In the genomic region with DNA sequence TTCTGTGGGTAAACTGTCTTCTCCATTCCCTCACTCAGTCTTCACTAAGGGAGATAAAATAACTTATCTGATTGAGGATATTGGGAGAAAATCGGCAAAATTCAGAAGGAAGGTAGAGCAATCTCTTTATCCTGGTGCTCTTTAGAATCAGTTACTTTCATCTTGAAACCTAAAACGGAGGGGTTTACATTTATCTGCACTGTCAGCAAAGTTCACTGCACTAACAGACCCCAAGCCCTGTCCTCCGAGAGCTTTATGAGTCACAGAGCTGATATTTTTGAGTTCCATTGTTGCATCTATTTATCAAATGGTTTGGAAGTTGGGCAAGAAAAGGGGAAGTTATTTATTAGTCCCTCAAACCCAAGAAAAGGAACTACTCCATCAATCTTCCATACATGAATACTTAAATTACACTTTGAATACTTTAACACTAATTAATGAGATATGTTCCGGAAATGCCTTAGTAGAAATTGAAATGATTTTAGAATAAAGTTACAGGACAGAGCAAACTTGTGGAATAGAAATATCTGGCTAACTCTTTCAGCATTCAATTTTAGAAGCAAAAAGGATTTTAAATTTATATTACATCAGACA, we compare ENCODE assay signal across 1 cellular context.
TF ChIP-seq lines count a peak whose summit lies in the region.

No MANE protein-coding gene starts in this region.

TF ChIP-seq in GM23338, 12 proteins besides CTCF, POLR2A, EP300 and RAD21 (continued from another document):
- TF ChIP-seq, protein P1, sequence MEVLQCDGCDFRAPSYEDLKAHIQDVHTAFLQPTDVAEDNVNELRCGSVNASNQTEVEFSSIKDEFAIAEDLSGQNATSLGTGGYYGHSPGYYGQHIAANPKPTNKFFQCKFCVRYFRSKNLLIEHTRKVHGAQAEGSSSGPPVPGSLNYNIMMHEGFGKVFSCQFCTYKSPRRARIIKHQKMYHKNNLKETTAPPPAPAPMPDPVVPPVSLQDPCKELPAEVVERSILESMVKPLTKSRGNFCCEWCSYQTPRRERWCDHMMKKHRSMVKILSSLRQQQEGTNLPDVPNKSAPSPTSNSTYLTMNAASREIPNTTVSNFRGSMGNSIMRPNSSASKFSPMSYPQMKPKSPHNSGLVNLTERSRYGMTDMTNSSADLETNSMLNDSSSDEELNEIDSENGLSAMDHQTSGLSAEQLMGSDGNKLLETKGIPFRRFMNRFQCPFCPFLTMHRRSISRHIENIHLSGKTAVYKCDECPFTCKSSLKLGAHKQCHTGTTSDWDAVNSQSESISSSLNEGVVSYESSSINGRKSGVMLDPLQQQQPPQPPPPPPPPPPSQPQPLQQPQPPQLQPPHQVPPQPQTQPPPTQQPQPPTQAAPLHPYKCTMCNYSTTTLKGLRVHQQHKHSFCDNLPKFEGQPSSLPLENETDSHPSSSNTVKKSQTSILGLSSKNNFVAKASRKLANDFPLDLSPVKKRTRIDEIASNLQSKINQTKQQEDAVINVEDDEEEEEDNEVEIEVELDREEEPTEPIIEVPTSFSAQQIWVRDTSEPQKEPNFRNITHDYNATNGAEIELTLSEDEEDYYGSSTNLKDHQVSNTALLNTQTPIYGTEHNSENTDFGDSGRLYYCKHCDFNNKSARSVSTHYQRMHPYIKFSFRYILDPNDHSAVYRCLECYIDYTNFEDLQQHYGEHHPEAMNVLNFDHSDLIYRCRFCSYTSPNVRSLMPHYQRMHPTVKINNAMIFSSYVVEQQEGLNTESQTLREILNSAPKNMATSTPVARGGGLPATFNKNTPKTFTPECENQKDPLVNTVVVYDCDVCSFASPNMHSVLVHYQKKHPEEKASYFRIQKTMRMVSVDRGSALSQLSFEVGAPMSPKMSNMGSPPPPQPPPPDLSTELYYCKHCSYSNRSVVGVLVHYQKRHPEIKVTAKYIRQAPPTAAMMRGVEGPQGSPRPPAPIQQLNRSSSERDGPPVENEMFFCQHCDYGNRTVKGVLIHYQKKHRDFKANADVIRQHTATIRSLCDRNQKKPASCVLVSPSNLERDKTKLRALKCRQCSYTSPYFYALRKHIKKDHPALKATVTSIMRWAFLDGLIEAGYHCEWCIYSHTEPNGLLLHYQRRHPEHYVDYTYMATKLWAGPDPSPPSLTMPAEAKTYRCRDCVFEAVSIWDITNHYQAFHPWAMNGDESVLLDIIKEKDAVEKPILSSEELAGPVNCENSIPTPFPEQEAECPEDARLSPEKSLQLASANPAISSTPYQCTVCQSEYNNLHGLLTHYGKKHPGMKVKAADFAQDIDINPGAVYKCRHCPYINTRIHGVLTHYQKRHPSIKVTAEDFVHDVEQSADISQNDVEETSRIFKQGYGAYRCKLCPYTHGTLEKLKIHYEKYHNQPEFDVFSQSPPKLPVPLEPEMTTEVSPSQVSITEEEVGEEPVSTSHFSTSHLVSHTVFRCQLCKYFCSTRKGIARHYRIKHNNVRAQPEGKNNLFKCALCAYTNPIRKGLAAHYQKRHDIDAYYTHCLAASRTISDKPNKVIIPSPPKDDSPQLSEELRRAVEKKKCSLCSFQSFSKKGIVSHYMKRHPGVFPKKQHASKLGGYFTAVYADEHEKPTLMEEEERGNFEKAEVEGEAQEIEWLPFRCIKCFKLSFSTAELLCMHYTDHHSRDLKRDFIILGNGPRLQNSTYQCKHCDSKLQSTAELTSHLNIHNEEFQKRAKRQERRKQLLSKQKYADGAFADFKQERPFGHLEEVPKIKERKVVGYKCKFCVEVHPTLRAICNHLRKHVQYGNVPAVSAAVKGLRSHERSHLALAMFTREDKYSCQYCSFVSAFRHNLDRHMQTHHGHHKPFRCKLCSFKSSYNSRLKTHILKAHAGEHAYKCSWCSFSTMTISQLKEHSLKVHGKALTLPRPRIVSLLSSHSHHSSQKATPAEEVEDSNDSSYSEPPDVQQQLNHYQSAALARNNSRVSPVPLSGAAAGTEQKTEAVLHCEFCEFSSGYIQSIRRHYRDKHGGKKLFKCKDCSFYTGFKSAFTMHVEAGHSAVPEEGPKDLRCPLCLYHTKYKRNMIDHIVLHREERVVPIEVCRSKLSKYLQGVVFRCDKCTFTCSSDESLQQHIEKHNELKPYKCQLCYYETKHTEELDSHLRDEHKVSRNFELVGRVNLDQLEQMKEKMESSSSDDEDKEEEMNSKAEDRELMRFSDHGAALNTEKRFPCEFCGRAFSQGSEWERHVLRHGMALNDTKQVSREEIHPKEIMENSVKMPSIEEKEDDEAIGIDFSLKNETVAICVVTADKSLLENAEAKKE (CRISPR knock-in tag; IDR thresholded peaks at IDR 0.05), result no peak
- TF ChIP-seq EZH2 (IDR thresholded peaks at IDR 0.05; ENCODE audit: low read depth, unreplicated experiment) (no peak), STAT1 (IDR thresholded peaks at IDR 0.05; ENCODE audit: unreplicated experiment) (no peak), POLR2AphosphoS5 (IDR thresholded peaks at IDR 0.05; ENCODE audit: low read depth) (no peak), CREB1 (CRISPR knock-in tag; IDR thresholded peaks at IDR 0.05; ENCODE audit: low read depth) (no peak)
- TF ChIP-seq, protein P2, sequence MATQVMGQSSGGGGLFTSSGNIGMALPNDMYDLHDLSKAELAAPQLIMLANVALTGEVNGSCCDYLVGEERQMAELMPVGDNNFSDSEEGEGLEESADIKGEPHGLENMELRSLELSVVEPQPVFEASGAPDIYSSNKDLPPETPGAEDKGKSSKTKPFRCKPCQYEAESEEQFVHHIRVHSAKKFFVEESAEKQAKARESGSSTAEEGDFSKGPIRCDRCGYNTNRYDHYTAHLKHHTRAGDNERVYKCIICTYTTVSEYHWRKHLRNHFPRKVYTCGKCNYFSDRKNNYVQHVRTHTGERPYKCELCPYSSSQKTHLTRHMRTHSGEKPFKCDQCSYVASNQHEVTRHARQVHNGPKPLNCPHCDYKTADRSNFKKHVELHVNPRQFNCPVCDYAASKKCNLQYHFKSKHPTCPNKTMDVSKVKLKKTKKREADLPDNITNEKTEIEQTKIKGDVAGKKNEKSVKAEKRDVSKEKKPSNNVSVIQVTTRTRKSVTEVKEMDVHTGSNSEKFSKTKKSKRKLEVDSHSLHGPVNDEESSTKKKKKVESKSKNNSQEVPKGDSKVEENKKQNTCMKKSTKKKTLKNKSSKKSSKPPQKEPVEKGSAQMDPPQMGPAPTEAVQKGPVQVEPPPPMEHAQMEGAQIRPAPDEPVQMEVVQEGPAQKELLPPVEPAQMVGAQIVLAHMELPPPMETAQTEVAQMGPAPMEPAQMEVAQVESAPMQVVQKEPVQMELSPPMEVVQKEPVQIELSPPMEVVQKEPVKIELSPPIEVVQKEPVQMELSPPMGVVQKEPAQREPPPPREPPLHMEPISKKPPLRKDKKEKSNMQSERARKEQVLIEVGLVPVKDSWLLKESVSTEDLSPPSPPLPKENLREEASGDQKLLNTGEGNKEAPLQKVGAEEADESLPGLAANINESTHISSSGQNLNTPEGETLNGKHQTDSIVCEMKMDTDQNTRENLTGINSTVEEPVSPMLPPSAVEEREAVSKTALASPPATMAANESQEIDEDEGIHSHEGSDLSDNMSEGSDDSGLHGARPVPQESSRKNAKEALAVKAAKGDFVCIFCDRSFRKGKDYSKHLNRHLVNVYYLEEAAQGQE (IDR thresholded peaks at IDR 0.05; ENCODE audit: unreplicated experiment), result no peak
